Comparison of ENCODE assay signal across 2 cellular contexts in genomic region chr13:28147489-28147888, GRCh38.
TF ChIP-seq lines count a peak whose summit lies in the region.

No MANE protein-coding gene starts in this region.

TF ChIP-seq in GM12878, 131 proteins besides CTCF, POLR2A, EP300 and RAD21:
- TF ChIP-seq ATF2 (IDR thresholded peaks at IDR 0.05; ENCODE audit: low read length) (no peak), POLR2AphosphoS5 (IDR thresholded peaks at IDR 0.05; ENCODE audit: low read length) (0 out of 2 replicates have a peak, but pooled peaks have one; percentile 15), PAX8 (IDR thresholded peaks at IDR 0.05) (no peak), SUPT20H (IDR thresholded peaks at IDR 0.05; ENCODE audit: borderline replicate concordance, control insufficient read depth, low read depth, low read length) (no peak), MYB (IDR thresholded peaks at IDR 0.05; ENCODE audit: borderline replicate concordance, low read depth, low read length) (no peak)

TF ChIP-seq in HepG2, 621 proteins besides CTCF, POLR2A, EP300 and RAD21:
- TF ChIP-seq ARNTL (CRISPR knock-in tag; IDR thresholded peaks at IDR 0.05) (no peak), CEBPB (IDR thresholded peaks at IDR 0.05; ENCODE audit: borderline replicate concordance, low read depth, low read length) (peak; percentile 42; the same call in 1 of the 2 replicates)
